Comparison of ENCODE assay signal across 1 cellular context in the genomic region with DNA sequence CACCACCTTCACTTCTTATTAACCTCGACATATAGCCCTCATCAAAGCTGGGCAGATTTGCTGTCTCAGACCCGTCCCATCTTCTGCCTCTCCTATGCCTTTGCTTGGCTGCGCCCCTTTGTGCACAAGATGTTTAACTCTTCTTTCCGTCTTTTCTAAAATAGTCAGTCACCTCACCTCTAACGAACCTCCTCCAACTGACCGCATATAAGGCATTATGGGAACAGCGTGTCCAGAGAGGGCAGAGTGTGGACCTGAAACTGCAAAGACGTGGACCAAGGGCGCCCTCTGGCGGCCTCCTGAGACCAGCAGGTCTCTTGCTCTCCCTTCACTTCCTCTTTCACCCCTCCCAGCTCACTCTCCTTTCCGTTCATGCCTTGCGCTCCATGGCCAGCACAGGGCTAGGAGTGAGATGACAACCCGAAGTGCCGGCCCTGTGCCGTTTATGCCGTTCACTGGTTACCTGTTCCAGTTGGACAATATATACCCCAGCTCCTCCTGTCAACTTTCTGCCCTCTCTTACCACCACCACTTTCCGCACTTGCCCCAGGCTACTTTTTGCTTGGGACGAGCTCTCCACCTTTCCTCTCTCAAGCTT.
A peak's percentile ranks its signal among the peaks of the same experiment; 100 is the strongest.
TF ChIP-seq lines count a peak whose summit lies in the region.

No MANE protein-coding gene starts in this region.

TF ChIP-seq in HepG2, 621 proteins besides CTCF, POLR2A, EP300 and RAD21 (continues in another document):
- TF ChIP-seq POGZ (CRISPR knock-in tag; IDR thresholded peaks at IDR 0.05) (0 out of 2 replicates have a peak, but pooled peaks have one; percentile 40), KDM3A (CRISPR knock-in tag; IDR thresholded peaks at IDR 0.05; ENCODE audit: low read depth) (0 out of 2 replicates have a peak, but pooled peaks have one; percentile 50), IRF2 (CRISPR knock-in tag; IDR thresholded peaks at IDR 0.05) (peak; percentile 81), MAFK (conservative IDR thresholded peaks at IDR 0.05 in 1 of 2, IDR thresholded peaks at IDR 0.05 in 1 of 2; ENCODE audit: low read length in 2 of 2) (no peak), RFX5 (IDR thresholded peaks at IDR 0.05; ENCODE audit: low read depth, low read length) (no peak), ISX (CRISPR knock-in tag; conservative IDR thresholded peaks at IDR 0.05) (no peak), ZNF557 (CRISPR knock-in tag; IDR thresholded peaks at IDR 0.05) (no peak), WIZ (CRISPR knock-in tag; IDR thresholded peaks at IDR 0.05) (no peak), KLF11 (CRISPR knock-in tag; IDR thresholded peaks at IDR 0.05) (no peak), ZNF143 (CRISPR knock-in tag; IDR thresholded peaks at IDR 0.05) (peak; percentile 82), SALL2 (CRISPR knock-in tag; IDR thresholded peaks at IDR 0.05) (peak; percentile 45; the same call in 1 of the 2 replicates), ELF1 (CRISPR knock-in tag; IDR thresholded peaks at IDR 0.05) (peak; percentile 78), ZFP37 (CRISPR knock-in tag; IDR thresholded peaks at IDR 0.05; ENCODE audit: borderline replicate concordance) (no peak), HNRNPH1 (optimal IDR thresholded peaks at IDR 0.05; ENCODE audit: low read depth, low read length) (no peak), MBD4 (IDR thresholded peaks at IDR 0.05; ENCODE audit: borderline replicate concordance, low read length) (no peak), ZMYM3 (CRISPR knock-in tag; IDR thresholded peaks at IDR 0.05) (peak; percentile 17; the same call in 1 of the 2 replicates), ARID2 (CRISPR knock-in tag; IDR thresholded peaks at IDR 0.05; ENCODE audit: borderline replicate concordance) (no peak), KLF16 (CRISPR knock-in tag; IDR thresholded peaks at IDR 0.05) (peak in 1 of 2 experiments; percentile 9; a peak in 1 of 4 replicates), NFRKB (IDR thresholded peaks at IDR 0.05) (no peak), SMC3 (IDR thresholded peaks at IDR 0.05; ENCODE audit: low read length) (peak; percentile 91), MEIS1 (CRISPR knock-in tag; IDR thresholded peaks at IDR 0.05; ENCODE audit: borderline replicate concordance) (no peak; the same call in 1 of the 2 replicates), SP4 (CRISPR knock-in tag; IDR thresholded peaks at IDR 0.05) (peak; percentile 54; the same call in 1 of the 2 replicates), ZNF547 (CRISPR knock-in tag; IDR thresholded peaks at IDR 0.05) (no peak), ZC3H4 (CRISPR knock-in tag; IDR thresholded peaks at IDR 0.05; ENCODE audit: borderline replicate concordance) (no peak), ADNP (CRISPR knock-in tag; IDR thresholded peaks at IDR 0.05) (no peak), ZNF629 (CRISPR knock-in tag; conservative IDR thresholded peaks at IDR 0.05) (no peak), TEAD2 (CRISPR knock-in tag; IDR thresholded peaks at IDR 0.05) (no peak), ZFP36 (IDR thresholded peaks at IDR 0.05; ENCODE audit: borderline replicate concordance, low read depth, low read length, partially characterized antibody) (peak; percentile 32), TEAD3 (CRISPR knock-in tag; optimal IDR thresholded peaks at IDR 0.05; ENCODE audit: borderline replicate concordance) (peak; percentile 30), GABPB1 (CRISPR knock-in tag; IDR thresholded peaks at IDR 0.05) (peak; percentile 60), ERF (CRISPR knock-in tag; IDR thresholded peaks at IDR 0.05) (peak; percentile 69), KAT8 (CRISPR knock-in tag; IDR thresholded peaks at IDR 0.05) (peak; percentile 72), MIXL1 (CRISPR knock-in tag; IDR thresholded peaks at IDR 0.05) (peak; percentile 31; the same call in 1 of the 2 replicates), MAZ (IDR thresholded peaks at IDR 0.05; ENCODE audit: borderline replicate concordance, low read depth, low read length) (peak; percentile 72), MAZ (CRISPR knock-in tag; IDR thresholded peaks at IDR 0.05; ENCODE audit: low read depth) (0 out of 2 replicates have a peak, but pooled peaks have one; percentile 46), FOXA3 (CRISPR knock-in tag; IDR thresholded peaks at IDR 0.05) (0 out of 2 replicates have a peak, but pooled peaks have one; percentile 16), SP2 (CRISPR knock-in tag; IDR thresholded peaks at IDR 0.05) (peak; percentile 38; the same call in 1 of the 2 replicates), NRL (CRISPR knock-in tag; IDR thresholded peaks at IDR 0.05; ENCODE audit: borderline replicate concordance) (no peak), ZNF460 (CRISPR knock-in tag; IDR thresholded peaks at IDR 0.05; ENCODE audit: borderline replicate concordance) (no peak), ZNF33A (CRISPR knock-in tag; IDR thresholded peaks at IDR 0.05; ENCODE audit: borderline replicate concordance) (no peak), ZNF607 (CRISPR knock-in tag; IDR thresholded peaks at IDR 0.05; ENCODE audit: borderline replicate concordance) (peak; percentile 57; the same call in 1 of the 2 replicates)
- TF ChIP-seq, protein P1, sequence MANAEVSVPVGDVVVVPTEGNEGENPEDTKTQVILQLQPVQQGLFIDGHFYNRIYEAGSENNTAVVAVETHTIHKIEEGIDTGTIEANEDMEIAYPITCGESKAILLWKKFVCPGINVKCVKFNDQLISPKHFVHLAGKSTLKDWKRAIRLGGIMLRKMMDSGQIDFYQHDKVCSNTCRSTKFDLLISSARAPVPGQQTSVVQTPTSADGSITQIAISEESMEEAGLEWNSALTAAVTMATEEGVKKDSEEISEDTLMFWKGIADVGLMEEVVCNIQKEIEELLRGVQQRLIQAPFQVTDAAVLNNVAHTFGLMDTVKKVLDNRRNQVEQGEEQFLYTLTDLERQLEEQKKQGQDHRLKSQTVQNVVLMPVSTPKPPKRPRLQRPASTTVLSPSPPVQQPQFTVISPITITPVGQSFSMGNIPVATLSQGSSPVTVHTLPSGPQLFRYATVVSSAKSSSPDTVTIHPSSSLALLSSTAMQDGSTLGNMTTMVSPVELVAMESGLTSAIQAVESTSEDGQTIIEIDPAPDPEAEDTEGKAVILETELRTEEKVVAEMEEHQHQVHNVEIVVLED (CRISPR knock-in tag; IDR thresholded peaks at IDR 0.05; ENCODE audit: borderline replicate concordance) = no peak
- TF ChIP-seq, protein P2, sequence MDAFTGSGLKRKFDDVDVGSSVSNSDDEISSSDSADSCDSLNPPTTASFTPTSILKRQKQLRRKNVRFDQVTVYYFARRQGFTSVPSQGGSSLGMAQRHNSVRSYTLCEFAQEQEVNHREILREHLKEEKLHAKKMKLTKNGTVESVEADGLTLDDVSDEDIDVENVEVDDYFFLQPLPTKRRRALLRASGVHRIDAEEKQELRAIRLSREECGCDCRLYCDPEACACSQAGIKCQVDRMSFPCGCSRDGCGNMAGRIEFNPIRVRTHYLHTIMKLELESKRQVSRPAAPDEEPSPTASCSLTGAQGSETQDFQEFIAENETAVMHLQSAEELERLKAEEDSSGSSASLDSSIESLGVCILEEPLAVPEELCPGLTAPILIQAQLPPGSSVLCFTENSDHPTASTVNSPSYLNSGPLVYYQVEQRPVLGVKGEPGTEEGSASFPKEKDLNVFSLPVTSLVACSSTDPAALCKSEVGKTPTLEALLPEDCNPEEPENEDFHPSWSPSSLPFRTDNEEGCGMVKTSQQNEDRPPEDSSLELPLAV (CRISPR knock-in tag; conservative IDR thresholded peaks at IDR 0.05; ENCODE audit: low read depth) = no peak
- TF ChIP-seq, protein P3, sequence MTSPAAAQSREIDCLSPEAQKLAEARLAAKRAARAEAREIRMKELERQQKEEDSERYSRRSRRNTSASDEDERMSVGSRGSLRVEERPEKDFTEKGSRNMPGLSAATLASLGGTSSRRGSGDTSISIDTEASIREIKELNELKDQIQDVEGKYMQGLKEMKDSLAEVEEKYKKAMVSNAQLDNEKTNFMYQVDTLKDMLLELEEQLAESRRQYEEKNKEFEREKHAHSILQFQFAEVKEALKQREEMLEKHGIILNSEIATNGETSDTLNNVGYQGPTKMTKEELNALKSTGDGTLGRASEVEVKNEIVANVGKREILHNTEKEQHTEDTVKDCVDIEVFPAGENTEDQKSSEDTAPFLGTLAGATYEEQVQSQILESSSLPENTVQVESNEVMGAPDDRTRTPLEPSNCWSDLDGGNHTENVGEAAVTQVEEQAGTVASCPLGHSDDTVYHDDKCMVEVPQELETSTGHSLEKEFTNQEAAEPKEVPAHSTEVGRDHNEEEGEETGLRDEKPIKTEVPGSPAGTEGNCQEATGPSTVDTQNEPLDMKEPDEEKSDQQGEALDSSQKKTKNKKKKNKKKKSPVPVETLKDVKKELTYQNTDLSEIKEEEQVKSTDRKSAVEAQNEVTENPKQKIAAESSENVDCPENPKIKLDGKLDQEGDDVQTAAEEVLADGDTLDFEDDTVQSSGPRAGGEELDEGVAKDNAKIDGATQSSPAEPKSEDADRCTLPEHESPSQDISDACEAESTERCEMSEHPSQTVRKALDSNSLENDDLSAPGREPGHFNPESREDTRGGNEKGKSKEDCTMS (CRISPR knock-in tag; conservative IDR thresholded peaks at IDR 0.05) = no peak
- TF ChIP-seq, protein P4, sequence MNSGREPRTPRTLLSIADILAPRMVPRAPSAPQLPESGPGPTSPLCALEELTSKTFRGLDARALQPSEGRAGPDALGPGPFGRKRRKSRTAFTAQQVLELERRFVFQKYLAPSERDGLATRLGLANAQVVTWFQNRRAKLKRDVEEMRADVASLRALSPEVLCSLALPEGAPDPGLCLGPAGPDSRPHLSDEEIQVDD (CRISPR knock-in tag; IDR thresholded peaks at IDR 0.05; ENCODE audit: borderline replicate concordance) = no peak
- TF ChIP-seq, protein P5, sequence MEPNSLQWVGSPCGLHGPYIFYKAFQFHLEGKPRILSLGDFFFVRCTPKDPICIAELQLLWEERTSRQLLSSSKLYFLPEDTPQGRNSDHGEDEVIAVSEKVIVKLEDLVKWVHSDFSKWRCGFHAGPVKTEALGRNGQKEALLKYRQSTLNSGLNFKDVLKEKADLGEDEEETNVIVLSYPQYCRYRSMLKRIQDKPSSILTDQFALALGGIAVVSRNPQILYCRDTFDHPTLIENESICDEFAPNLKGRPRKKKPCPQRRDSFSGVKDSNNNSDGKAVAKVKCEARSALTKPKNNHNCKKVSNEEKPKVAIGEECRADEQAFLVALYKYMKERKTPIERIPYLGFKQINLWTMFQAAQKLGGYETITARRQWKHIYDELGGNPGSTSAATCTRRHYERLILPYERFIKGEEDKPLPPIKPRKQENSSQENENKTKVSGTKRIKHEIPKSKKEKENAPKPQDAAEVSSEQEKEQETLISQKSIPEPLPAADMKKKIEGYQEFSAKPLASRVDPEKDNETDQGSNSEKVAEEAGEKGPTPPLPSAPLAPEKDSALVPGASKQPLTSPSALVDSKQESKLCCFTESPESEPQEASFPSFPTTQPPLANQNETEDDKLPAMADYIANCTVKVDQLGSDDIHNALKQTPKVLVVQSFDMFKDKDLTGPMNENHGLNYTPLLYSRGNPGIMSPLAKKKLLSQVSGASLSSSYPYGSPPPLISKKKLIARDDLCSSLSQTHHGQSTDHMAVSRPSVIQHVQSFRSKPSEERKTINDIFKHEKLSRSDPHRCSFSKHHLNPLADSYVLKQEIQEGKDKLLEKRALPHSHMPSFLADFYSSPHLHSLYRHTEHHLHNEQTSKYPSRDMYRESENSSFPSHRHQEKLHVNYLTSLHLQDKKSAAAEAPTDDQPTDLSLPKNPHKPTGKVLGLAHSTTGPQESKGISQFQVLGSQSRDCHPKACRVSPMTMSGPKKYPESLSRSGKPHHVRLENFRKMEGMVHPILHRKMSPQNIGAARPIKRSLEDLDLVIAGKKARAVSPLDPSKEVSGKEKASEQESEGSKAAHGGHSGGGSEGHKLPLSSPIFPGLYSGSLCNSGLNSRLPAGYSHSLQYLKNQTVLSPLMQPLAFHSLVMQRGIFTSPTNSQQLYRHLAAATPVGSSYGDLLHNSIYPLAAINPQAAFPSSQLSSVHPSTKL (CRISPR knock-in tag; IDR thresholded peaks at IDR 0.05) = peak; percentile 28; the same call in 1 of the 2 replicates
- TF ChIP-seq, protein P6, sequence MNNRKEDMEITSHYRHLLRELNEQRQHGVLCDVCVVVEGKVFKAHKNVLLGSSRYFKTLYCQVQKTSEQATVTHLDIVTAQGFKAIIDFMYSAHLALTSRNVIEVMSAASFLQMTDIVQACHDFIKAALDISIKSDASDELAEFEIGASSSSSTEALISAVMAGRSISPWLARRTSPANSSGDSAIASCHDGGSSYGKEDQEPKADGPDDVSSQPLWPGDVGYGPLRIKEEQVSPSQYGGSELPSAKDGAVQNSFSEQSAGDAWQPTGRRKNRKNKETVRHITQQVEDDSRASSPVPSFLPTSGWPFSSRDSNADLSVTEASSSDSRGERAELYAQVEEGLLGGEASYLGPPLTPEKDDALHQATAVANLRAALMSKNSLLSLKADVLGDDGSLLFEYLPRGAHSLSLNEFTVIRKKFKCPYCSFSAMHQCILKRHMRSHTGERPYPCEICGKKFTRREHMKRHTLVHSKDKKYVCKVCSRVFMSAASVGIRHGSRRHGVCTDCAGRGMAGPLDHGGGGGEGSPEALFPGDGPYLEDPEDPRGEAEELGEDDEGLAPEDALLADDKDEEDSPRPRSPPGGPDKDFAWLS (CRISPR knock-in tag; IDR thresholded peaks at IDR 0.05; ENCODE audit: borderline replicate concordance) = no peak
- TF ChIP-seq, protein P7, sequence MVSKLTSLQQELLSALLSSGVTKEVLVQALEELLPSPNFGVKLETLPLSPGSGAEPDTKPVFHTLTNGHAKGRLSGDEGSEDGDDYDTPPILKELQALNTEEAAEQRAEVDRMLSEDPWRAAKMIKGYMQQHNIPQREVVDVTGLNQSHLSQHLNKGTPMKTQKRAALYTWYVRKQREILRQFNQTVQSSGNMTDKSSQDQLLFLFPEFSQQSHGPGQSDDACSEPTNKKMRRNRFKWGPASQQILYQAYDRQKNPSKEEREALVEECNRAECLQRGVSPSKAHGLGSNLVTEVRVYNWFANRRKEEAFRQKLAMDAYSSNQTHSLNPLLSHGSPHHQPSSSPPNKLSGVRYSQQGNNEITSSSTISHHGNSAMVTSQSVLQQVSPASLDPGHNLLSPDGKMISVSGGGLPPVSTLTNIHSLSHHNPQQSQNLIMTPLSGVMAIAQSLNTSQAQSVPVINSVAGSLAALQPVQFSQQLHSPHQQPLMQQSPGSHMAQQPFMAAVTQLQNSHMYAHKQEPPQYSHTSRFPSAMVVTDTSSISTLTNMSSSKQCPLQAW (CRISPR knock-in tag; IDR thresholded peaks at IDR 0.05) = peak; percentile 77
- TF ChIP-seq, protein P8, sequence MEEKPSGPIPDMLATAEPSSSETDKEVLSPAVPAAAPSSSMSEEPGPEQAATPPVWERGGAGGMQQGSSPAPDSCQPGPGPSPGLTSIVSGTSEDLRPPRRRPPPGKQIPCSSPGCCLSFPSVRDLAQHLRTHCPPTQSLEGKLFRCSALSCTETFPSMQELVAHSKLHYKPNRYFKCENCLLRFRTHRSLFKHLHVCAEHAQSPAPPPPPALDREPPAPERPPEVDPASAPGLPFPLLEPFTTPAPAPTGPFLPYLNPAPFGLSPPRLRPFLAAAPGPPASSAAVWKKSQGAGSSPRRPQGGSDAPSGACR (CRISPR knock-in tag; IDR thresholded peaks at IDR 0.05) = 0 out of 2 replicates have a peak, but pooled peaks have one; percentile 43
- TF ChIP-seq, protein P9, sequence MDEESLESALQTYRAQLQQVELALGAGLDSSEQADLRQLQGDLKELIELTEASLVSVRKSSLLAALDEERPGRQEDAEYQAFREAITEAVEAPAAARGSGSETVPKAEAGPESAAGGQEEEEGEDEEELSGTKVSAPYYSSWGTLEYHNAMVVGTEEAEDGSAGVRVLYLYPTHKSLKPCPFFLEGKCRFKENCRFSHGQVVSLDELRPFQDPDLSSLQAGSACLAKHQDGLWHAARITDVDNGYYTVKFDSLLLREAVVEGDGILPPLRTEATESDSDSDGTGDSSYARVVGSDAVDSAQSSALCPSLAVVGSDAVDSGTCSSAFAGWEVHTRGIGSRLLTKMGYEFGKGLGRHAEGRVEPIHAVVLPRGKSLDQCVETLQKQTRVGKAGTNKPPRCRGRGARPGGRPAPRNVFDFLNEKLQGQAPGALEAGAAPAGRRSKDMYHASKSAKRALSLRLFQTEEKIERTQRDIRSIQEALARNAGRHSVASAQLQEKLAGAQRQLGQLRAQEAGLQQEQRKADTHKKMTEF (CRISPR knock-in tag; IDR thresholded peaks at IDR 0.05) = peak; percentile 55
